8 cellular contexts compared by ENCODE assay signal in the genomic region with DNA sequence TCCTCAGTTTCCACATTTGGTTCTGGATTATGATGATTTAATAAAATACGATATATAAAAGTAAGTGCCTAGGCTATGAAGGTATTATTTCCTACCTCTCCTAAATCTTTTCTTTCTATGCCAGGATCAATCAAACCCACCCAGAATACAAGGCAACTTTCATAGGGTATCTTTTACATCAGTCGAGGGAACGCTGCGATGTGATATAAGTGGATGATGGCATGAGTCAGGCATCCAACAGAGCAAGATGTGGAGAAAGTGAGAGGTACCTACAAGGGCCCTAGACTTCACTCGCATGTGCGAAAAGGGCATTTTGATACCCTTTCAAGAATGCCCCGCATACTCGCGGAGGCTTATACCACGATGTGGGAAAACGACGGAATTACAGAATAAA. TPM values are rescaled to one million over a fixed set of nuclear protein-coding genes. Genes with fewer than 3 reads are reported as not detected.
A peak's percentile ranks its signal among the peaks of the same experiment; 100 is the strongest.
DNase-seq lines count a peak whose midpoint lies in the region; ATAC-seq and TF ChIP-seq lines count a peak whose summit lies in the region.

No MANE protein-coding gene starts in this region.

- peaks cover 7 to 10% of the 10 kb centered on the region in 2 donors for H3K4me1 Mint-ChIP-seq in effector memory CD8-positive, alpha-beta T cell (ENCODE audit: low read depth in 2 of 2)
- H3K4me1 Mint-ChIP-seq in neural crest cell, result peaks cover 11% of the 10 kb centered on the region

- H3K36me3 Mint-ChIP-seq in effector memory CD8-positive, alpha-beta T cell (ENCODE audit: insufficient read depth), result no peaks in the 10 kb centered on the region
- H3K36me3 Mint-ChIP-seq in neural crest cell (ENCODE audit: low read depth), result no peaks in the 10 kb centered on the region

- no peak for ATAC-seq in effector memory CD8-positive, alpha-beta T cell (replicated peaks)
- ATAC-seq in HG02840 (IDR thresholded peaks at IDR 0.05; ENCODE audit: low FRiP score, unreplicated experiment), result no peak
- ATAC-seq in GM21576 (IDR thresholded peaks at IDR 0.05; ENCODE audit: unreplicated experiment), result no peak

- no peak for TF ChIP-seq CTCF in neural crest cell (conservative IDR thresholded peaks at IDR 0.05)

- no peak overlapping the region for H3K27ac Mint-ChIP-seq in effector memory CD8-positive, alpha-beta T cell
- H3K27ac Mint-ChIP-seq in neural crest cell (ENCODE audit: unreplicated experiment), result peak overlapping the region; percentile 96

- peak overlapping the region; percentile 81 to 83 for H3K4me3 Mint-ChIP-seq in effector memory CD8-positive, alpha-beta T cell
- peak overlapping the region; percentile 95 for H3K4me3 Mint-ChIP-seq in neural crest cell

- no peaks in the 10 kb centered on the region for H3K9me3 Mint-ChIP-seq in effector memory CD8-positive, alpha-beta T cell
- H3K9me3 Mint-ChIP-seq in neural crest cell, result no peaks in the 10 kb centered on the region

- DNase-seq in DMS53 treated with DMSO at 0.1 percent for 48 hours (lab: John Stamatoyannopoulos, UW; ENCODE audit: unreplicated experiment), result peak; percentile 36
- DNase-seq in NCI-H526 treated with DMSO at 0.1 percent for 48 hours (lab: John Stamatoyannopoulos, UW), result peak; percentile 31
- no peak for DNase-seq in effector memory CD8-positive, alpha-beta T cell
- DNase-seq in neural crest cell (ENCODE audit: low read depth, low spot score), result no peak
- no peak for DNase-seq in NK-92 treated with Interleukin-12 subunit alpha and Interleukin-12 subunit beta, amount 100 ng/mL, for 24 hours (lab: John Stamatoyannopoulos, UW)
- DNase-seq in SIG-M5 treated with dmso at 0.1 percent for 504 hours (lab: John Stamatoyannopoulos, UW; ENCODE audit: unreplicated experiment), result no peak

- H3K27me3 Mint-ChIP-seq in effector memory CD8-positive, alpha-beta T cell, result peaks cover 64 to 65% of the 10 kb centered on the region in 2 donors
- H3K27me3 Mint-ChIP-seq in neural crest cell (ENCODE audit: low read depth), result peaks cover 24% of the 10 kb centered on the region

RNA-seq across cellular contexts. Expression of gene TTLL7, which starts 0.7 kb away (rescaled TPM):
- 10.5 and 13.5 TPM in 2 replicates for total RNA-seq in neural crest cell

Comparison
In these comparisons a context has a peak if more than half of its experiments do, and no peak if none do; other contexts are left out.
1. DNase-seq: peak in DMS53 treated with DMSO at 0.1 percent for 48 hours (single experiment) and NCI-H526 treated with DMSO at 0.1 percent for 48 hours (single experiment); none in effector memory CD8-positive, alpha-beta T cell (0 of 3), neural crest cell (single experiment), NK-92 treated with Interleukin-12 subunit alpha and Interleukin-12 subunit beta, amount 100 ng/mL, for 24 hours (single experiment) and SIG-M5 treated with dmso at 0.1 percent for 504 hours (single experiment).